8 cellular contexts compared by ENCODE assay signal in the genomic region with DNA sequence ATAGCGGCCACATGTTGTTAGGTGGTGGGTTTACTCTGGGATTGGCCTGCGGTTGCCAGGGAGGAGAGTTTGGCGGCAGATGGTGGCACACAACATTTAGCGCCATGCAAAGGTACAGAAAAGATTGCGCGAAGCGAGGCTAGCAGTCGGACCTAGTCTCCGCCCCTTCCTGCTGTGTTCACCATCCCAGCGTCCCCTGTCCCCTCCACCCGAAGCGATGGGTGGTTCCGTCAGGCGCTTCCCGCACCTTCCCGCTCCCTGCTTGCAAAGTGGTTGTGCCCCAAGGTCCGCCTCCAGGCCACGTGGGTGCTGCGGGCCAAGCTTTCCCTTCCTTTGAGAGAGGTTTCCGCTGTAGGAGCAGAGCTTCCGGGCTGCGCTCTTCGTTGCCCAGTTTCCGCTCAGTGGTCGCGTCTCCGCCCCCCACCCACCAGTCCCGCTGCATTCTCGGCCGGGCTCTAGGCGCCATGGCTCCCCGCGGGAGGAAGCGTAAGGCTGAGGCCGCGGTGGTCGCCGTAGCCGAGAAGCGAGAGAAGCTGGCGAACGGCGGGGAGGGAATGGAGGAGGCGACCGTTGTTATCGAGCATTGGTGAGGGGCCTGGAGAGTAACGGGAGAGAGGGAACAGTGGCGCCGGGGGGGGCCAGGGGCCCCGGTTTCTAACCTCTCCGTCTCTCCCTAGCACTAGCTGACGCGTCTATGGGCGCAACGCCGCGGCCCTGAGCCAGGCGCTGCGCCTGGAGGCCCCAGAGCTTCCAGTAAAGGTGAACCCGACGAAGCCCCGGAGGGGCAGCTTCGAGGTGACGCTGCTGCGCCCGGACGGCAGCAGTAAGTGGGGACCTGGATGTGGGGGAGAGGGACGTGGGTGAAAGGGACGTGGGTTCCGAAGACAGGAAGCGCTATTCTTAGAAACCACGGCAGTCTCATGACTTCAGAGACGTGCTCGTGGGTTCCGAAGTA. TPM values are rescaled to one million over a fixed set of nuclear protein-coding genes. Genes with fewer than 3 reads are reported as not detected.
DNase-seq lines count a peak whose midpoint lies in the region; ATAC-seq and TF ChIP-seq lines count a peak whose summit lies in the region.

Gene SELENOH (plus strand): TSS at position 360 of the 955 bp plus-strand sequence. CDS start 105 bp downstream, at position 465.

- H3K9me3 ChIP-seq in DND-41 (ENCODE audit: insufficient read depth, low read length, severe bottlenecking) = no peaks in the 10 kb centered on the region
- H3K9me3 ChIP-seq in GM23248 (ENCODE audit: low read depth) = no peaks in the 10 kb centered on the region

- no peaks in the 10 kb centered on the region for H3K27me3 ChIP-seq in DND-41 (ENCODE audit: insufficient read depth, low read length, poor library complexity)
- H3K27me3 ChIP-seq in GM23248 (replicated peaks; ENCODE audit: insufficient read depth) = no peaks in the 10 kb centered on the region

- H3K27ac Mint-ChIP-seq in naive B cell = peak within 1 kb of the TSS; percentile 98 to 100 (median 100)
- peak within 1 kb of the TSS; percentile 98 for H3K27ac Mint-ChIP-seq in stimulated activated memory B cell treated with anti-CD40 and anti-IgM and Interleukin-4, amounts not matched to agents 10 μg/mL and 1 μg/mL and 100 μg/mL, for 72 hours

- H3K36me3 ChIP-seq in DND-41 (ENCODE audit: insufficient read depth, low read length) (peaks cover 70% of the 10 kb centered on the region), GM23248 (ENCODE audit: low read depth) (peaks cover 11% of the 10 kb centered on the region)

- ATAC-seq in DND-41 (ENCODE audit: insufficient read depth, low read depth) (peak; percentile 94), naive B cell (ENCODE audit: low read depth in 2 of 2) (peak; percentile 78)
- ATAC-seq in stimulated activated memory B cell treated with anti-CD40 and anti-IgM and Interleukin-4, amounts not matched to agents 10 μg/mL and 1 μg/mL and 100 μg/mL, for 72 hours = peak; percentile 95

- no peaks in the 10 kb centered on the region for H3K9me3 Mint-ChIP-seq in naive B cell
- H3K9me3 Mint-ChIP-seq in stimulated activated memory B cell treated with anti-CD40 and anti-IgM and Interleukin-4, amounts not matched to agents 10 μg/mL and 1 μg/mL and 100 μg/mL, for 72 hours = no peaks in the 10 kb centered on the region

- peaks cover 16% of the 10 kb centered on the region for H3F3A ChIP-seq in GM23248 (ENCODE audit: insufficient read depth)

- 1% methylated on average over 71 to 75 of the region's 75 CpGs for WGBS in GM23248 (ENCODE audit: low coverage in 1 of 2, low lambda C conversion rate in 2 of 2, missing lambda C conversion rate in 2 of 2), 2 experiments

- H3K9ac ChIP-seq in DND-41 (ENCODE audit: low read depth, low read length) (peak within 1 kb of the TSS; percentile 91), GM23248 (peak within 1 kb of the TSS; percentile 93)

- peak within 1 kb of the TSS; percentile 68 to 76 for H3K4me3 ChIP-seq in DND-41 (ENCODE audit: low read depth in 1 of 2, low read length in 2 of 2)
- H3K4me3 ChIP-seq in GM23248 = peak within 1 kb of the TSS; percentile 87

- H3K27ac ChIP-seq in DND-41 (ENCODE audit: low read length) (peak within 1 kb of the TSS; percentile 87), GM23248 (peak within 1 kb of the TSS; percentile 80)

- peak within 1 kb of the TSS; percentile 95 for H2AFZ ChIP-seq in DND-41 (ENCODE audit: low read depth, low read length)
- H2AFZ ChIP-seq in GM23248 = peak within 1 kb of the TSS; percentile 97

- in situ Hi-C loops in GM23248 (cut with MboI) = loop anchor here (10.0 kb wide), 1 partner anchor 773 kb away; no protein-coding TSS in a partner anchor

- H3K4me3 Mint-ChIP-seq in naive B cell = peak within 1 kb of the TSS; percentile 94 to 100 (median 98)
- H3K4me3 Mint-ChIP-seq in stimulated activated memory B cell treated with anti-CD40 and anti-IgM and Interleukin-4, amounts not matched to agents 10 μg/mL and 1 μg/mL and 100 μg/mL, for 72 hours = peak within 1 kb of the TSS; percentile 95

- peaks cover 38% of the 10 kb centered on the region for H3K79me2 ChIP-seq in DND-41 (ENCODE audit: insufficient read depth, low read length)
- peaks cover 42% of the 10 kb centered on the region for H3K79me2 ChIP-seq in GM23248 (ENCODE audit: insufficient read depth)

- H3K4me1 ChIP-seq in DND-41 (ENCODE audit: insufficient read depth, low read length) = peaks cover 27% of the 10 kb centered on the region
- H3K4me1 ChIP-seq in GM23248 (ENCODE audit: insufficient read depth) = peaks cover 11% of the 10 kb centered on the region

- H3K36me3 Mint-ChIP-seq in naive B cell = peaks cover 6 to 19% of the 10 kb centered on the region in 2 donors
- peaks cover 58% of the 10 kb centered on the region for H3K36me3 Mint-ChIP-seq in stimulated activated memory B cell treated with anti-CD40 and anti-IgM and Interleukin-4, amounts not matched to agents 10 μg/mL and 1 μg/mL and 100 μg/mL, for 72 hours

- H3K4me2 ChIP-seq in DND-41 (ENCODE audit: insufficient read depth, low read length) (peak within 1 kb of the TSS; percentile 92), GM23248 (ENCODE audit: unreplicated experiment) (peak within 1 kb of the TSS; percentile 100)

- peaks cover 25 to 51% (median 47%) of the 10 kb centered on the region in 3 donors for H3K4me1 Mint-ChIP-seq in naive B cell
- H3K4me1 Mint-ChIP-seq in stimulated activated memory B cell treated with anti-CD40 and anti-IgM and Interleukin-4, amounts not matched to agents 10 μg/mL and 1 μg/mL and 100 μg/mL, for 72 hours = peaks cover 35% of the 10 kb centered on the region

- peaks cover 8% of the 10 kb centered on the region; the same call in 1 of the 2 replicates for H4K20me1 ChIP-seq in DND-41 (ENCODE audit: insufficient read depth, low read length)
- no peaks in the 10 kb centered on the region for H4K20me1 ChIP-seq in GM23248 (ENCODE audit: insufficient read depth)

- peak; percentile 99 for DNase-seq in DND-41
- peak; percentile 98 for DNase-seq in GM23248
- DNase-seq in Kasumi-1 (lab: John Stamatoyannopoulos, UW) = peak; percentile 98
- peak; percentile 97 for DNase-seq in RPMI7951 (ENCODE audit: low read depth)
- DNase-seq in activated T-helper 1 cell treated with anti-CD3 and anti-CD28 coated beads, Interleukin-2, amount 50 U/mL, for 16 hours (ENCODE audit: low read depth in 1 of 2, low spot score in 1 of 2) = peak; percentile 82 to 90
- DNase-seq in fibroblast of gingiva (ENCODE audit: low read depth) = peak; percentile 98
- DNase-seq in naive B cell = peak; percentile 86

- no peaks in the 10 kb centered on the region for H3K9me2 ChIP-seq in GM23248 (ENCODE audit: insufficient read depth)

- no peak for TF ChIP-seq CTCF in DND-41 (IDR thresholded peaks at IDR 0.05; ENCODE audit: borderline replicate concordance, extremely low read depth, low read length, poor library complexity, severe bottlenecking)

- H3K27me3 Mint-ChIP-seq in naive B cell = no peaks in the 10 kb centered on the region
- no peaks in the 10 kb centered on the region for H3K27me3 Mint-ChIP-seq in stimulated activated memory B cell treated with anti-CD40 and anti-IgM and Interleukin-4, amounts not matched to agents 10 μg/mL and 1 μg/mL and 100 μg/mL, for 72 hours

RNA-seq across cellular contexts. Expression of gene SELENOH, which starts in this region (rescaled TPM):
- 96.6 and 123 TPM in 2 replicates for total RNA-seq in GM23248 (2014; rRNA removed; shearing (Covaris generic))
- 181 and 184 TPM in 2 replicates for polyA plus RNA-seq in GM23248 (2016; fragmentation: Nextera tagmentation; extraction: Ambion mirVana)
- total RNA-seq in RPMI7951 (2014; rRNA removed; shearing (Covaris generic)) = 125 and 232 TPM in 2 replicates
- polyA plus RNA-seq in naive B cell (ENCODE audit: low read depth in 6 of 6) = 100 to 1,000 TPM; 299 to 401 (median 350) TPM

Comparison
In these comparisons a context has a peak if more than half of its experiments do, and no peak if none do; other contexts are left out.
1. Peak in every context shown above with its lines: DNase-seq, ATAC-seq, H3K4me3 ChIP-seq and H3K27ac ChIP-seq.